In genomic region chr9:90546200-90546599, GRCh38 we compare ENCODE assay signal across 11 cellular contexts.
DNase-seq lines count a peak whose midpoint lies in the region; ATAC-seq and TF ChIP-seq lines count a peak whose summit lies in the region.
"Had no signal": no experiment of that assay in that cellular context is flagged by ENCODE, and none has a peak within 500 bp of the region (broad histone marks: within the 10 kb centered on the region; RNA-seq: fewer than 3 reads in every experiment).

No MANE protein-coding gene starts in this region.

- no peaks in the 10 kb centered on the region for H3K9me2 ChIP-seq in SK-N-SH

- ATAC-seq in GM19328 (IDR thresholded peaks at IDR 0.05; ENCODE audit: unreplicated experiment), result no peak
- no peak for ATAC-seq in HG02938 (IDR thresholded peaks at IDR 0.05; ENCODE audit: unreplicated experiment)

- no peaks in the 10 kb centered on the region for H3K9me3 ChIP-seq in SK-N-SH

- no peaks in the 10 kb centered on the region for H3K79me2 ChIP-seq in SK-N-SH (ENCODE audit: insufficient read depth)

- peak; percentile 32; the same call in 1 of the 2 replicates for TF ChIP-seq RAD21 in SK-N-SH (IDR thresholded peaks at IDR 0.05; ENCODE audit: low read length)

- TF ChIP-seq EP300 in SK-N-SH (IDR thresholded peaks at IDR 0.05; ENCODE audit: borderline replicate concordance in 1 of 2, low read depth in 1 of 2, low read length in 1 of 2), result peak; percentile 40 to 78; a peak in 2 of 4 replicates

- under 1% methylated on average over 7 of the region's 7 CpGs for WGBS in SK-N-SH (ENCODE audit: low lambda C conversion rate)

- no peaks in the 10 kb centered on the region for H3K36me3 ChIP-seq in SK-N-SH (replicated peaks in 1 of 2; ENCODE audit: control insufficient read depth in 1 of 2, insufficient read depth in 2 of 2, low read length in 1 of 2)
- H3K36me3 ChIP-seq: upper lobe of left lung had no signal

- no peak overlapping the region for H3K27ac Mint-ChIP-seq in activated T-helper 1 cell treated with anti-CD3 and anti-CD28 coated beads, Interleukin-12 subunit alpha, Interleukin-12 subunit beta, Interleukin-2, Interleukin-4 antibody, amounts not matched to agents 30 ng/mL and 10 ng/mL and 1 ng/mL, durations not matched to agents 14 hours and 24 hours and 36 hours
- H3K27ac Mint-ChIP-seq: activated naive CD8-positive, alpha-beta T cell; nephron had no signal

- CTCF ChIA-PET in SK-N-SH (lab: Yijun Ruan, JAX), result no interaction called here

- no peak overlapping the region for H3K4me2 ChIP-seq in SK-N-SH

- H3K27me3 ChIP-seq in SK-N-SH (ENCODE audit: insufficient read depth), result no peaks in the 10 kb centered on the region
- H3K27me3 ChIP-seq: upper lobe of left lung had no signal

- H3K27ac ChIP-seq in SK-N-SH (ENCODE audit: low read depth in 2 of 2, low read length in 1 of 2), result peak overlapping the region; percentile 16 to 87; a peak in 2 of 4 replicates
- H3K27ac ChIP-seq: upper lobe of left lung had no signal

- no peaks in the 10 kb centered on the region for H3K4me1 Mint-ChIP-seq in activated T-helper 1 cell treated with anti-CD3 and anti-CD28 coated beads, Interleukin-12 subunit alpha, Interleukin-12 subunit beta, Interleukin-2, Interleukin-4 antibody, amounts not matched to agents 30 ng/mL and 10 ng/mL and 1 ng/mL, durations not matched to agents 14 hours and 24 hours and 36 hours (ENCODE audit: low read depth)
- H3K4me1 Mint-ChIP-seq: nephron had no signal

- no peak overlapping the region for H2AFZ ChIP-seq in SK-N-SH (ENCODE audit: low read depth)

- H3K4me1 ChIP-seq in SK-N-SH (ENCODE audit: control insufficient read depth in 1 of 2, insufficient read depth in 2 of 2, low read depth in 1 of 2, low read length in 1 of 2), result peaks cover 0 to 9% of the 10 kb centered on the region in 2 experiments; a peak in 2 of 4 replicates
- H3K4me1 ChIP-seq: upper lobe of left lung had no signal

- H3K9me3 Mint-ChIP-seq in activated T-helper 1 cell treated with anti-CD3 and anti-CD28 coated beads, Interleukin-12 subunit alpha, Interleukin-12 subunit beta, Interleukin-2, Interleukin-4 antibody, amounts not matched to agents 30 ng/mL and 10 ng/mL and 1 ng/mL, durations not matched to agents 14 hours and 24 hours and 36 hours, result peaks cover 4% of the 10 kb centered on the region

- POLR2A ChIA-PET in SK-N-SH (lab: Yijun Ruan, JAX), result no interaction called here

- H3K4me3 ChIP-seq in SK-N-SH (ENCODE audit: low read depth in 2 of 2, low read length in 1 of 2), result no peak overlapping the region
- H3K4me3 ChIP-seq: upper lobe of left lung had no signal

- H4K20me1 ChIP-seq in SK-N-SH (ENCODE audit: insufficient read depth), result no peaks in the 10 kb centered on the region

- H3K36me3 Mint-ChIP-seq in activated T-helper 1 cell treated with anti-CD3 and anti-CD28 coated beads, Interleukin-12 subunit alpha, Interleukin-12 subunit beta, Interleukin-2, Interleukin-4 antibody, amounts not matched to agents 30 ng/mL and 10 ng/mL and 1 ng/mL, durations not matched to agents 14 hours and 24 hours and 36 hours (ENCODE audit: low read depth), result no peaks in the 10 kb centered on the region
- H3K36me3 Mint-ChIP-seq: activated naive CD8-positive, alpha-beta T cell had no signal

- no peak overlapping the region for H3K9ac ChIP-seq in SK-N-SH

- H3K4me3 Mint-ChIP-seq in activated T-helper 1 cell treated with anti-CD3 and anti-CD28 coated beads, Interleukin-12 subunit alpha, Interleukin-12 subunit beta, Interleukin-2, Interleukin-4 antibody, amounts not matched to agents 30 ng/mL and 10 ng/mL and 1 ng/mL, durations not matched to agents 14 hours and 24 hours and 36 hours, result no peak overlapping the region
- H3K4me3 Mint-ChIP-seq: activated naive CD8-positive, alpha-beta T cell; nephron had no signal

- in situ Hi-C loops in Caki2 (cut with HindIII; ENCODE audit: low pct_unique_long_range_greater_than_20kb, low sequenced_read_pairs), result no loop called here

- intact Hi-C loops in activated T-helper 1 cell treated with anti-CD3 and anti-CD28 coated beads, Interleukin-12 subunit alpha, Interleukin-12 subunit beta, Interleukin-2, Interleukin-4 antibody, amounts not matched to agents 30 ng/mL and 10 ng/mL and 1 ng/mL, durations not matched to agents 14 hours and 24 hours and 36 hours (cut with micrococcal nuclease), result no loop called here

- DNase-seq in Caki2 (ENCODE audit: low read depth), result peak; percentile 85
- peak; percentile 96 for DNase-seq in NCI-H1105 treated with DMSO at 0.1 percent for 48 hours (lab: John Stamatoyannopoulos, UW)
- peak; percentile 62 for DNase-seq in SK-N-SH
- peak; percentile 70 for DNase-seq in iris pigment epithelial cell (ENCODE audit: low read depth)
- no peak for DNase-seq in activated T-helper 1 cell treated with anti-CD3 and anti-CD28 coated beads, Interleukin-12 subunit alpha, Interleukin-12 subunit beta, Interleukin-2, Interleukin-4 antibody, amounts not matched to agents 30 ng/mL and 10 ng/mL and 1 ng/mL, durations not matched to agents 14 hours and 24 hours and 36 hours (ENCODE audit: low spot score)
- DNase-seq in activated effector memory CD4-positive, alpha-beta T cell treated with Interleukin-2 at 50 U/mL for 16 hours, result no peak
- DNase-seq: upper lobe of left lung had no signal

- TF ChIP-seq CTCF in SK-N-SH (IDR thresholded peaks at IDR 0.05), result no peak

- no peaks in the 10 kb centered on the region for H3F3A ChIP-seq in SK-N-SH (replicated peaks; ENCODE audit: insufficient read depth)

- peaks cover 5% of the 10 kb centered on the region for H3K27me3 Mint-ChIP-seq in activated T-helper 1 cell treated with anti-CD3 and anti-CD28 coated beads, Interleukin-12 subunit alpha, Interleukin-12 subunit beta, Interleukin-2, Interleukin-4 antibody, amounts not matched to agents 30 ng/mL and 10 ng/mL and 1 ng/mL, durations not matched to agents 14 hours and 24 hours and 36 hours (ENCODE audit: insufficient read depth)

TF ChIP-seq in SK-N-SH, 30 proteins besides CTCF, POLR2A, EP300 and RAD21:
- TF ChIP-seq RFX5 (IDR thresholded peaks at IDR 0.05; ENCODE audit: low read length) (peak; percentile 84), JUND (IDR thresholded peaks at IDR 0.05) (peak; percentile 52), FOSL2 (IDR thresholded peaks at IDR 0.05; ENCODE audit: borderline replicate concordance, low read depth) (peak; percentile 63; the same call in 1 of the 2 replicates), CHD2 (IDR thresholded peaks at IDR 0.05; ENCODE audit: low read length, partially characterized antibody) (peak; percentile 71), GATA2 (CRISPR knock-in tag; IDR thresholded peaks at IDR 0.05) (peak; percentile 88), ELF1 (IDR thresholded peaks at IDR 0.05) (no peak), TEAD4 (IDR thresholded peaks at IDR 0.05; ENCODE audit: borderline replicate concordance, insufficient read depth) (0 out of 2 replicates have a peak, but pooled peaks have one; percentile 42), MXI1 (IDR thresholded peaks at IDR 0.05; ENCODE audit: low read depth, low read length) (peak; percentile 73; the same call in 1 of the 2 replicates), FOXM1 (IDR thresholded peaks at IDR 0.05; ENCODE audit: low read depth) (no peak), GABPA (IDR thresholded peaks at IDR 0.05; ENCODE audit: low read depth) (no peak), RCOR1 (IDR thresholded peaks at IDR 0.05; ENCODE audit: low read length) (peak; percentile 79; the same call in 1 of the 2 replicates), TCF12 (IDR thresholded peaks at IDR 0.05) (peak; percentile 76), FOXJ3 (CRISPR knock-in tag; IDR thresholded peaks at IDR 0.05) (peak; percentile 79)
- TF ChIP-seq, protein P1, sequence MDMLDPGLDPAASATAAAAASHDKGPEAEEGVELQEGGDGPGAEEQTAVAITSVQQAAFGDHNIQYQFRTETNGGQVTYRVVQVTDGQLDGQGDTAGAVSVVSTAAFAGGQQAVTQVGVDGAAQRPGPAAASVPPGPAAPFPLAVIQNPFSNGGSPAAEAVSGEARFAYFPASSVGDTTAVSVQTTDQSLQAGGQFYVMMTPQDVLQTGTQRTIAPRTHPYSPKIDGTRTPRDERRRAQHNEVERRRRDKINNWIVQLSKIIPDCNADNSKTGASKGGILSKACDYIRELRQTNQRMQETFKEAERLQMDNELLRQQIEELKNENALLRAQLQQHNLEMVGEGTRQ (IDR thresholded peaks at IDR 0.05; ENCODE audit: borderline replicate concordance, low read depth, low read length), result no peak
- TF ChIP-seq, protein P2, sequence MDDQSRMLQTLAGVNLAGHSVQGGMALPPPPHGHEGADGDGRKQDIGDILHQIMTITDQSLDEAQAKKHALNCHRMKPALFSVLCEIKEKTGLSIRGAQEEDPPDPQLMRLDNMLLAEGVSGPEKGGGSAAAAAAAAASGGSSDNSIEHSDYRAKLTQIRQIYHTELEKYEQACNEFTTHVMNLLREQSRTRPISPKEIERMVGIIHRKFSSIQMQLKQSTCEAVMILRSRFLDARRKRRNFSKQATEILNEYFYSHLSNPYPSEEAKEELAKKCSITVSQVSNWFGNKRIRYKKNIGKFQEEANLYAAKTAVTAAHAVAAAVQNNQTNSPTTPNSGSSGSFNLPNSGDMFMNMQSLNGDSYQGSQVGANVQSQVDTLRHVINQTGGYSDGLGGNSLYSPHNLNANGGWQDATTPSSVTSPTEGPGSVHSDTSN (IDR thresholded peaks at IDR 0.05), result peak; percentile 52

Comparison
In these comparisons a context has a peak if more than half of its experiments do, and no peak if none do; other contexts are left out.
1. DNase-seq: peak in Caki2 (single experiment), NCI-H1105 treated with DMSO at 0.1 percent for 48 hours (single experiment), SK-N-SH (single experiment) and iris pigment epithelial cell (single experiment); none in activated T-helper 1 cell treated with anti-CD3 and anti-CD28 coated beads, Interleukin-12 subunit alpha, Interleukin-12 subunit beta, Interleukin-2, Interleukin-4 antibody, amounts not matched to agents 30 ng/mL and 10 ng/mL and 1 ng/mL, durations not matched to agents 14 hours and 24 hours and 36 hours (single experiment) and activated effector memory CD4-positive, alpha-beta T cell treated with Interleukin-2 at 50 U/mL for 16 hours (single experiment).